ENCODE assay signal across 27 cellular contexts in the genomic region with DNA sequence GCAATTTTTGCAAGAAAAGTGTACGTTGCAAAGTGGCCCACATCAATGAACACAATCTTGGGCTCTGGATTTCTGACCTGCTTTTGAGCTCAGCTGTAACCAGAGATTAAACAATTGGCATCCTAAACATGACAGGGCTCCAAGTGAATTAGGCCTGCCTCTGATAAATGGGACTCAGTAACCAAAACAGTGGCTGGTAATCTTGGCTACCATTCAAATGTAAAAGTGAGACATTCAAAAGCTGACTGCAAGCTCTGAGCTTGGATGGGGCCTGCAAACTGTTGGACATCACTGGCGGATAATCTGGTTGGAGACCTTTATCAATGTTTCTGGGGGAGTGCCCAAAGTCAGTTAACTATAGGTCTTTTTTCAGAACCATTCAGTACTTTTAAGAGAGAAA.
A peak's percentile ranks its signal among the peaks of the same experiment; 100 is the strongest.
DNase-seq lines count a peak whose midpoint lies in the region; ATAC-seq and TF ChIP-seq lines count a peak whose summit lies in the region.
"Had no signal": no experiment of that assay in that cellular context is flagged by ENCODE, and none has a peak within 500 bp of the region (broad histone marks: within the 10 kb centered on the region; RNA-seq: fewer than 3 reads in every experiment).

No MANE protein-coding gene starts in this region.

- H3K9ac ChIP-seq in iPS-18a (ENCODE audit: low read length), result no peak overlapping the region
- H3K9ac ChIP-seq: BLaER1 had no signal

- CTCF ChIA-PET in activated CD8-positive, alpha-beta T cell treated with anti-CD3 and anti-CD28 coated beads, Interleukin-2, amount 10 ng/mL, durations not matched to agents 7 days and 5 days (lab: Charles Lee), result interaction anchor here (1.5 kb wide), 1 partner anchor 209 kb away, joined by 5 read pairs; no protein-coding TSS in a partner anchor

- no peaks in the 10 kb centered on the region for H3K36me3 Mint-ChIP-seq in activated CD8-positive, alpha-beta T cell treated with anti-CD3 and anti-CD28 coated beads, Interleukin-2, amount 10 ng/mL, durations not matched to agents 7 days and 5 days (ENCODE audit: low read depth)
- H3K36me3 Mint-ChIP-seq: natural killer cell had no signal

- no peak for TF ChIP-seq CTCF in BE2C (IDR thresholded peaks at IDR 0.05; ENCODE audit: low read depth, low read length)

- no peak overlapping the region for H3K4me3 Mint-ChIP-seq in activated CD8-positive, alpha-beta T cell treated with anti-CD3 and anti-CD28 coated beads, Interleukin-2, amount 10 ng/mL, durations not matched to agents 7 days and 5 days
- H3K4me3 Mint-ChIP-seq: activated T-cell treated with anti-CD3 and anti-CD28 coated beads, Interleukin-2, amount 50 U/mL, for 4 hours; mesothelial cell of epicardium; natural killer cell; type B pancreatic cell had no signal

- H3K4me1 Mint-ChIP-seq in activated CD8-positive, alpha-beta T cell treated with anti-CD3 and anti-CD28 coated beads, Interleukin-2, amount 10 ng/mL, durations not matched to agents 7 days and 5 days (ENCODE audit: low read depth), result no peaks in the 10 kb centered on the region
- H3K4me1 Mint-ChIP-seq: mesothelial cell of epicardium, natural killer cell had no signal

- POLR2A ChIA-PET in activated CD8-positive, alpha-beta T cell treated with anti-CD3 and anti-CD28 coated beads, Interleukin-2, amount 10 ng/mL, durations not matched to agents 7 days and 5 days (lab: Charles Lee), result no interaction called here

- H3K9me3 ChIP-seq in BE2C (no peaks in the 10 kb centered on the region), iPS-18a (ENCODE audit: control insufficient read depth, low read depth, low read length) (no peaks in the 10 kb centered on the region)
- H3K9me3 ChIP-seq: BLaER1, Caco-2, pancreas had no signal

- H3K9me3 Mint-ChIP-seq in activated CD8-positive, alpha-beta T cell treated with anti-CD3 and anti-CD28 coated beads, Interleukin-2, amount 10 ng/mL, durations not matched to agents 7 days and 5 days (ENCODE audit: insufficient read depth), result no peaks in the 10 kb centered on the region
- H3K9me3 Mint-ChIP-seq: activated T-cell treated with anti-CD3 and anti-CD28 coated beads, Interleukin-2, amount 50 U/mL, for 4 hours; mesothelial cell of epicardium; natural killer cell; type B pancreatic cell had no signal

- ATAC-seq in activated CD8-positive, alpha-beta T cell treated with anti-CD3 and anti-CD28 coated beads, Interleukin-2, amount 10 ng/mL, durations not matched to agents 7 days and 5 days, result no peak
- no peak for ATAC-seq in GM18517 (IDR thresholded peaks at IDR 0.05; ENCODE audit: unreplicated experiment)
- ATAC-seq: activated T-cell treated with anti-CD3 and anti-CD28 coated beads, Interleukin-2, amount 50 U/mL, for 4 hours; foreskin keratinocyte; left colon; natural killer cell; pancreas; sciatic nerve had no signal

- H3K4me1 ChIP-seq in BE2C (no peaks in the 10 kb centered on the region), iPS-18a (ENCODE audit: control insufficient read depth, low read depth, low read length) (peaks cover 17% of the 10 kb centered on the region)
- H3K4me1 ChIP-seq: Caco-2, foreskin keratinocyte, pancreas had no signal

- H3K4me3 ChIP-seq in BE2C (ENCODE audit: low read depth, low read length), result no peak overlapping the region
- no peak overlapping the region for H3K4me3 ChIP-seq in iPS-18a (ENCODE audit: low read length)
- H3K4me3 ChIP-seq: BLaER1, pancreas had no signal

- no peaks in the 10 kb centered on the region for H3K36me3 ChIP-seq in BE2C
- H3K36me3 ChIP-seq in iPS-18a (ENCODE audit: control insufficient read depth, low read depth, low read length), result no peaks in the 10 kb centered on the region
- H3K36me3 ChIP-seq: pancreas had no signal

- H3K27ac Mint-ChIP-seq in activated CD8-positive, alpha-beta T cell treated with anti-CD3 and anti-CD28 coated beads, Interleukin-2, amount 10 ng/mL, durations not matched to agents 7 days and 5 days, result no peak overlapping the region
- H3K27ac Mint-ChIP-seq: mesothelial cell of epicardium, natural killer cell, type B pancreatic cell had no signal

- H3K27me3 ChIP-seq in BE2C (no peaks in the 10 kb centered on the region), iPS-18a (ENCODE audit: control insufficient read depth, insufficient read depth, low read length) (no peaks in the 10 kb centered on the region)
- H3K27me3 ChIP-seq: BLaER1, foreskin keratinocyte, pancreas had no signal

- peak overlapping the region; percentile 25 for H3K27ac ChIP-seq in iPS-18a (ENCODE audit: low read length)
- H3K27ac ChIP-seq: BLaER1, foreskin keratinocyte, pancreas had no signal

- H3K27me3 Mint-ChIP-seq in activated CD8-positive, alpha-beta T cell treated with anti-CD3 and anti-CD28 coated beads, Interleukin-2, amount 10 ng/mL, durations not matched to agents 7 days and 5 days (ENCODE audit: low read depth), result no peaks in the 10 kb centered on the region
- H3K27me3 Mint-ChIP-seq: type B pancreatic cell had no signal

- DNase-seq in BE2C, result peak; percentile 6
- DNase-seq in M059J (ENCODE audit: low read depth), result peak; percentile 4
- peak; percentile 29 for DNase-seq in fibroblast of peridontal ligament (ENCODE audit: extremely low read depth)
- DNase-seq in DMS114 treated with DMSO at 0.1 percent for 48 hours (lab: John Stamatoyannopoulos, UW; ENCODE audit: unreplicated experiment), result no peak
- DNase-seq in activated CD8-positive, alpha-beta T cell treated with anti-CD3 and anti-CD28 coated beads, Interleukin-2, amount 10 ng/mL, durations not matched to agents 7 days and 5 days, result no peak
- no peak for DNase-seq in activated CD8-positive, alpha-beta memory T cell treated with anti-CD3 and anti-CD28 coated beads, Interleukin-2, amount 50 U/mL, for 4 hours
- DNase-seq: activated CD4-positive, alpha-beta T cell treated with anti-CD3 and anti-CD28 coated beads for 1 hour; activated naive CD4-positive, alpha-beta T cell treated with Interleukin-2 at 50 U/mL for 16 hours; activated T-cell treated with anti-CD3 and anti-CD28 coated beads, Interleukin-2, amount 50 U/mL, for 4 hours; Caco-2; central memory CD4-positive, alpha-beta T cell; dermis blood vessel endothelial cell; foreskin keratinocyte; hippocampal formation; KG1; left colon; natural killer cell; NCI-H187; NCI-H526 treated with DMSO at 0.1 percent for 48 hours; pancreas; SW 1271 had no signal

Comparison
In these comparisons a context has a peak if more than half of its experiments do, and no peak if none do; other contexts are left out.
1. DNase-seq: peak in BE2C (single experiment), M059J (single experiment) and fibroblast of peridontal ligament (single experiment); none in DMS114 treated with DMSO at 0.1 percent for 48 hours (single experiment), activated CD8-positive, alpha-beta T cell treated with anti-CD3 and anti-CD28 coated beads, Interleukin-2, amount 10 ng/mL, durations not matched to agents 7 days and 5 days (single experiment) and activated CD8-positive, alpha-beta memory T cell treated with anti-CD3 and anti-CD28 coated beads, Interleukin-2, amount 50 U/mL, for 4 hours (single experiment).